Comparison of ENCODE assay signal across 8 cellular contexts in the genomic region with DNA sequence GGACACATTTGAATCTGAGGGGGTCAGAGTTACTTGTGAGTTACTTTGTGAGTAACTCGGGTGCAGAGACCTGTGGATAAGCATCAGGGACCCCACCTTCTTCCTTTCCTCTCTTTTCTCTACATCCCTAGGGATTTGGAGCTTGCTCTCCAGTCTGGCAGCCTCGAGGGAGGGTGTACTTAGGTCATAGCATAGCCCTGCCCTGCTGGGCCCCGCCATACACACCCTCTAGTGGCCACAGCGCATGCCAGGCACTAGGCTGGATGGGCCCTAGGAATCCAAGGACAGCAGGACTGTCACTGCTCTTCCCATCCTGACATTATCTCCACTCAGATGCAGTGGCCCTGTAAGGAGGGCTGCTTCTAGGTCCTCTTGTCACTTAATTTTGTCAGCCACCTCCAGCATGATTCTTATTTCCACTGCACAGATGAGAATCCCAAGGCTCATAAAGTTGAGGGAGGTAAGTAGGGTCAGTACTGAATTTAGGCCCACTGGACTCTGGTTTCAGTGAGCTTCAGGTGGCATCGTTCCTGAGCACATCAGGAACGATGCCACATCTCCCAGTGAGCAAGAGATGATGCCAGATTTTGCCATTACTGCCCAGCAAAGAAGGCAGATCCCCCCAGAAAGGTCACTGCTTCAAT. TPM values are rescaled to one million over a fixed set of nuclear protein-coding genes. Genes with fewer than 3 reads are reported as not detected.
DNase-seq lines count a peak whose midpoint lies in the region; ATAC-seq and TF ChIP-seq lines count a peak whose summit lies in the region.

No MANE protein-coding gene starts in this region.

- H3K27ac ChIP-seq in 22Rv1 (no peak overlapping the region), transverse colon (no peak overlapping the region)

- TF ChIP-seq CTCF in 22Rv1 (IDR thresholded peaks at IDR 0.05) (peak; percentile 90), astrocyte of the spinal cord (IDR thresholded peaks at IDR 0.05; ENCODE audit: low read depth, low read length) (peak; percentile 93), transverse colon (IDR thresholded peaks at IDR 0.05) (peak; percentile 71 to 83 (median 74))

- DNase-seq in GDM1 (lab: John Stamatoyannopoulos, UW) (peak; percentile 41), NCI-H2227 treated with DMSO at 0.1 percent for 48 hours (lab: John Stamatoyannopoulos, UW) (peak; percentile 19), astrocyte of the spinal cord (ENCODE audit: low read depth, low spot score) (peak; percentile 62), inferior parietal cortex (ENCODE audit: extremely low spot score) (peak; percentile 25), transverse colon (peak; percentile 76), middle frontal gyrus (ENCODE audit: extremely low spot score, low spot score) (no peak)

- WGBS in transverse colon (ENCODE audit: low coverage in 1 of 2), 2 donors = 24 to 43% methylated on average over 1 to 6 of the region's 6 CpGs

- no peaks in the 10 kb centered on the region for H3K36me3 ChIP-seq in transverse colon

- no peaks in the 10 kb centered on the region for H3K27me3 ChIP-seq in transverse colon

- in situ Hi-C loops in astrocyte of the spinal cord (cut with HindIII; ENCODE audit: low sequenced_read_pairs) (no loop called here), transverse colon (cut with MboI; ENCODE audit: low pct_ligation_motif_present in 1 of 4, low pct_unique_long_range_greater_than_20kb in 1 of 4, low sequenced_read_pairs in 3 of 4) (loop anchor here in 1 of 4 donors (10.0 kb wide), 1 partner anchor 94 kb away; no protein-coding TSS in a partner anchor)

- no peak for TF ChIP-seq EP300 in transverse colon (IDR thresholded peaks at IDR 0.05; ENCODE audit: low read depth)

- H3K4me3 ChIP-seq in astrocyte of the spinal cord (ENCODE audit: low read depth, low read length) = no peak overlapping the region
- H3K4me3 ChIP-seq in transverse colon = no peak overlapping the region

- H3K4me1 ChIP-seq in transverse colon = peaks cover 0 to 18% (median 11%) of the 10 kb centered on the region in 4 donors

- intact Hi-C loops in transverse colon (cut with DNase I; ENCODE audit: low total_unique reads) = no loop called here

- ATAC-seq in HG02970 (IDR thresholded peaks at IDR 0.05; ENCODE audit: low FRiP score, unreplicated experiment) = no peak

- H3K9me3 ChIP-seq in transverse colon = no peaks in the 10 kb centered on the region

- no peak for TF ChIP-seq POLR2A in transverse colon (IDR thresholded peaks at IDR 0.05)

RNA-seq across cellular contexts. Expression of a gene that starts 3.6 kb away (rescaled TPM):
- total RNA-seq in transverse colon = 100 to 1,000 TPM in 1 of 4 donors, 10 to 100 TPM in 1, 1 to 10 TPM in 2; 6.7 to 214 (median 9.3) TPM
